In the genomic region with DNA sequence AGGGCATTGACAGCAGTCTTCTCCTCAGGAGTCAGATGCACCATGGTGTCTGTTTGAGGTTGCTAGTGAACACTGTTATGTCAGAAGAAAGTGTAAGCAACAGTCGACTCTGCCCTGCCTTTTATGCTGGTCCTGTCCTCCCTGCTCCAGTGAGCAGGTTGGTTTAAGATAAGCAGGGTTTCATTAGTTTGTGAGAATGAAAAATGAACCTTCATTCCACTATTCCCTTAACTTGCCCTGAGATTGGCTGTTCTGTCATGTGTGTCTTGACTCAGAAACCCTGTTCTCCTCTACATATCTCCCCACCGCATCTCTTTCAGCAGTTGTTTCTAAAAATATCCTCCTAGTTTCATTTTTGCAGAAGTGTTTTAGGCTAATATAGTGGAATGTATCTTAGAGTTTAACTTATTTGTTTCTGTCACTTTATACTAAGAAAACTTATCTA, we compare ENCODE assay signal across 9 cellular contexts. TPM values are rescaled to one million over a fixed set of nuclear protein-coding genes. Genes with fewer than 3 reads are reported as not detected.
DNase-seq lines count a peak whose midpoint lies in the region; ATAC-seq and TF ChIP-seq lines count a peak whose summit lies in the region.
"Had no signal": no experiment of that assay in that cellular context is flagged by ENCODE, and none has a peak within 500 bp of the region (broad histone marks: within the 10 kb centered on the region; RNA-seq: fewer than 3 reads in every experiment).

TSS of gene HBD (minus strand) at position 94 of the 445 bp plus-strand sequence. CDS start at position 44, 50 bp downstream.

- no peak for TF ChIP-seq POLR2A in lower leg skin (IDR thresholded peaks at IDR 0.05)

- H3K4me3 ChIP-seq in astrocyte of the spinal cord (ENCODE audit: low read depth, low read length) (no peak within 1 kb of the TSS), lower leg skin (ENCODE audit: low read depth, poor library complexity, severe bottlenecking) (no peak within 1 kb of the TSS)

- WGBS in lower leg skin, 2 donors: 43 to 63% methylated on average over 2 of the region's 2 CpGs

- DNase-seq in GM03348 (ENCODE audit: low spot score) (peak; percentile 39), astrocyte of the spinal cord (ENCODE audit: low read depth, low spot score) (peak; percentile 10), C1 segment of cervical spinal cord (lab: John Stamatoyannopoulos, UW) (no peak), lower leg skin (ENCODE audit: low spot score in 2 of 2) (no peak), middle frontal gyrus (ENCODE audit: extremely low spot score, low spot score) (no peak)
- DNase-seq: activated CD8-positive, alpha-beta memory T cell treated with anti-CD3 and anti-CD28 coated beads, Interleukin-2, amount 50 U/mL, for 48 hours had no signal

- in situ Hi-C loops in astrocyte of the spinal cord (cut with HindIII; ENCODE audit: low sequenced_read_pairs): no loop called here

- intact Hi-C loops in lower leg skin (cut with DNase I; ENCODE audit: low total_unique reads): no loop called here

- ATAC-seq in GM21447 (IDR thresholded peaks at IDR 0.05; ENCODE audit: unreplicated experiment): peak; percentile 77
- ATAC-seq in HG03378 (IDR thresholded peaks at IDR 0.05; ENCODE audit: unreplicated experiment): peak; percentile 84
- no peak for ATAC-seq in GM19455 (IDR thresholded peaks at IDR 0.05; ENCODE audit: unreplicated experiment)

- no peak for TF ChIP-seq CTCF in astrocyte of the spinal cord (IDR thresholded peaks at IDR 0.05; ENCODE audit: low read depth, low read length)
- TF ChIP-seq CTCF in lower leg skin (IDR thresholded peaks at IDR 0.05): no peak

RNA-seq across cellular contexts. Expression of gene HBD, which starts in this region (rescaled TPM):
- not detected for total RNA-seq in lower leg skin

Comparison
In these comparisons a context has a peak if more than half of its experiments do, and no peak if none do; other contexts are left out.
1. DNase-seq: peak in GM03348 (single experiment) and astrocyte of the spinal cord (single experiment); none in C1 segment of cervical spinal cord (0 of 14), lower leg skin (0 of 2) and middle frontal gyrus (single experiment).